Comparison of ENCODE assay signal across 1 cellular context in the genomic region with DNA sequence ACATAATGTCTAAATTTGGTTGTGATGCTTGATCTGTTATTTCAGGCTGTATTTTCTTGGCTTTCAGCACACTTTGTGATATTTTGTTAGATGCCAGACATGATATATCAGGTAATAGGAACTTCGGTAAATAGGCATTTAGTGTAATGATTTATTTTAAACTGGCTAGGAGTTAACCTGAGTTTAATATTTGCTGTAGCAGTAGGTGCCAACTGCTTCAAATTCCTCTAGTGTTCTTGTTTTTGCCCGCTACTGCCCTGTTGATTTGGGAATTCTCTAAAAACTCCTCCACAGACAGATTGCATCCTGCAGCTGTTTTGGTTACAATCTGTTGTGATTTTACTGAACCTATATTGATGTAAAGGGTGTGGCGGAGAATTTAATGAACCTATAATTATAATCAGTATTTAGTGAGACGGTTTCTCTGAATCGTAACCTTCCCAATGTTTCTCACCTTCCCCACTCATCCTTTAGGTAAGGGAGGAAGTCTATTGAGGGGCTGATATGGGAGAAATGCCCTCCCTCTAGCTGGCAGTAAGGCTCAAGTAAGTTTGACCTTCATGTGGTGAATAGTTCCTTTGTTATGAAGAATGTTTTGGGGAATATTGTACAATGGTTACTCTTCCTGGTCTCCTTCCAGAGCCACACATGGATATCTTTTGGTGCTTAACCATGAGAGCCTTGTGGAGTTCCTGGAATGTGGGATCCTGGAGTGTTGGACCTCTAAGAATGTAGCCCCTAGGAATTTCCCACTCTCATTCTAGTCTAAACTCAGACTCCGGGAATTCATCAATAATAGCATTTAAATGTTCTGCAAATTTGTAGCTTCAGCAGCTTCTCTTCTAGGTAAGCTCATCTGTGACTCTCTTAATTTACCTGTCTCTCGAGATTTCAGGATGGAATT.
TF ChIP-seq lines count a peak whose summit lies in the region.

No MANE protein-coding gene starts in this region.

TF ChIP-seq in H1, 55 proteins besides CTCF, POLR2A, EP300 and RAD21:
- TF ChIP-seq ASH2L (IDR thresholded peaks at IDR 0.05; ENCODE audit: low read length) (peak; percentile 2), HDAC2 (IDR thresholded peaks at IDR 0.05; ENCODE audit: borderline replicate concordance in 1 of 2, low read depth in 2 of 2, low read length in 2 of 2) (peak in 1 of 2 experiments; percentile 83; a peak in 1 of 4 replicates), EGR1 (IDR thresholded peaks at IDR 0.05; ENCODE audit: borderline replicate concordance, low read depth, low read length) (no peak), TEAD4 (IDR thresholded peaks at IDR 0.05; ENCODE audit: low read depth, low read length) (peak; percentile 98), JUND (IDR thresholded peaks at IDR 0.05; ENCODE audit: low read length) (no peak), BCL11A (IDR thresholded peaks at IDR 0.05; ENCODE audit: low read depth in 2 of 2, low read length in 2 of 2) (peak in 1 of 2 experiments; percentile 46), CHD2 (IDR thresholded peaks at IDR 0.05; ENCODE audit: low read length) (0 out of 2 replicates have a peak, but pooled peaks have one; percentile 33), SP1 (IDR thresholded peaks at IDR 0.05; ENCODE audit: low read depth, low read length) (peak; percentile 72; the same call in 1 of the 2 replicates), TCF12 (IDR thresholded peaks at IDR 0.05; ENCODE audit: low read depth, low read length) (0 out of 2 replicates have a peak, but pooled peaks have one; percentile 60)
